ENCODE assay signal across 25 cellular contexts in the genomic region with DNA sequence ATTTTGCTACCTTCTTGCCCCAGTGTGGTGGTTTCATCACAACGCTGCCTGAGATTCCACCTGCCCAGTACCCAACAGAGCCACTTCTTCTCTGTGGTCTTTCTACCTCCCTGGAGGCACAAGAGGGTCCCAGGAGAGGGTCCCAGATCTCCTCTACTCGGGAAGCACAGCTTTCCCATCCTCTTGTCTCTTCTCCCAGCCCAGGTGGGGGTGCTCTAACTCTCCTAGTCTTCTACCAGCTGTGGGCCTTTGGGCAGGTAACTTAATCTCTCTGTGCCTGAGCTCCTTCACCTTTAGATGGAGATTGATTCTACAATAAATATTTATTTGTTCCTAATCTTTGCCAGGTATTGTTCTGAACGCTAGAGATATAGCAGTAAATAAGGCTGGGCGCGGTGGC. TPM values are rescaled to one million over a fixed set of nuclear protein-coding genes. Genes with fewer than 3 reads are reported as not detected.
"Had no signal": no experiment of that assay in that cellular context is flagged by ENCODE, and none has a peak within 500 bp of the region (broad histone marks: within the 10 kb centered on the region; RNA-seq: fewer than 3 reads in every experiment).

No MANE protein-coding gene starts in this region.

- H3K4me1 Mint-ChIP-seq: nephron progenitor cell had no signal

- FAIRE-seq: kidney, urothelium cell line had no signal

- H3K36me3 ChIP-seq: neutrophil, sigmoid colon, suprapubic skin, thyroid gland had no signal

- H3K4me2 ChIP-seq: hepatocyte had no signal

- H3K27ac Mint-ChIP-seq: naive thymus-derived CD4-positive, alpha-beta T cell; nephron progenitor cell; type B pancreatic cell had no signal

- H3K36me3 Mint-ChIP-seq: naive thymus-derived CD4-positive, alpha-beta T cell; type B pancreatic cell had no signal

- H2AFZ ChIP-seq: hepatocyte had no signal

- H3K4me3 ChIP-seq: coronary artery, dorsolateral prefrontal cortex, hepatocyte, sigmoid colon, skin epidermis, suprapubic skin, thyroid gland had no signal

- H3K9me3 Mint-ChIP-seq: naive thymus-derived CD4-positive, alpha-beta T cell; nephron progenitor cell; type B pancreatic cell had no signal

- H3K4me1 ChIP-seq: sigmoid colon, suprapubic skin, thyroid gland had no signal

- H3K27me3 ChIP-seq: dorsolateral prefrontal cortex, hepatocyte, neutrophil, sigmoid colon, suprapubic skin, thyroid gland had no signal

- ATAC-seq: left ventricle myocardium superior; naive thymus-derived CD4-positive, alpha-beta T cell had no signal

- H3K9me3 ChIP-seq: neutrophil, sigmoid colon, suprapubic skin, thyroid gland had no signal

- H3K79me2 ChIP-seq: hepatocyte had no signal

- H3K4me3 Mint-ChIP-seq: naive thymus-derived CD4-positive, alpha-beta T cell; nephron progenitor cell; type B pancreatic cell had no signal

- H3K27ac ChIP-seq: dorsolateral prefrontal cortex, hepatocyte, neutrophil, sigmoid colon, skin epidermis, suprapubic skin, thyroid gland had no signal

- H3K27me3 Mint-ChIP-seq: naive thymus-derived CD4-positive, alpha-beta T cell; type B pancreatic cell had no signal

- DNase-seq: dorsolateral prefrontal cortex; effector CD8-positive, alpha-beta T cell; foreskin melanocyte; head of caudate nucleus; kidney; left cardiac atrium; left ventricle myocardium superior; naive thymus-derived CD4-positive, alpha-beta T cell; nephron progenitor cell; posterior cingulate gyrus; sigmoid colon; stimulated activated CD4-positive, alpha-beta T cell treated with anti-CD3 and anti-CD28 coated beads, Interleukin-2, amount 100 ng/mL, for 24 hours; stimulated activated naive CD4-positive, alpha-beta T cell; thyroid gland had no signal

RNA-seq across cellular contexts. Expression of gene HPGDS, which starts 1.8 kb away (rescaled TPM):
- total RNA-seq: lung microvascular endothelial cell, mononuclear cell, osteocyte, pulmonary artery endothelial cell had no signal
- polyA plus RNA-seq: naive thymus-derived CD4-positive, alpha-beta T cell had no signal
